ENCODE assay signal across 1 cellular context in the genomic region with DNA sequence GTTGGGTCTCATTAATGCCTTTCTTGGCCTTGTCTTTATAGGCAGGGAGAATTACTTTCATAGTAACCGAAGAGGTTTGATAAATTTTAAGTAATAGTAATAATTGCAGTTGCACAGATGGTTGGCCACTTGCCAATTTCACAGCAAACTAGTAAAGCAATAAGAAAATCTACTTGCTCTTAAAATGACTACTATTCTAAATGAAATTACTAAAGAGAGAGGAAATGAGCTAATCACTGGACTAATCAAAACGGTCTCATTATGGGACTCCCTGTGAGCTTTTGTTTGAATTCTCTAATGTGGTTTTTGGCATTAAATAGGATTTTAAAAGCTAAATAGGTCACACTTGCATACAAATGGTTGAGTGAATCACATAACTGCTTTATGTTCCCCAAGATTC.
TF ChIP-seq lines count a peak whose summit lies in the region.

No MANE protein-coding gene starts in this region.

TF ChIP-seq in SK-N-SH, 30 proteins besides CTCF, POLR2A, EP300 and RAD21 (continued from another document):
- TF ChIP-seq, protein P1, sequence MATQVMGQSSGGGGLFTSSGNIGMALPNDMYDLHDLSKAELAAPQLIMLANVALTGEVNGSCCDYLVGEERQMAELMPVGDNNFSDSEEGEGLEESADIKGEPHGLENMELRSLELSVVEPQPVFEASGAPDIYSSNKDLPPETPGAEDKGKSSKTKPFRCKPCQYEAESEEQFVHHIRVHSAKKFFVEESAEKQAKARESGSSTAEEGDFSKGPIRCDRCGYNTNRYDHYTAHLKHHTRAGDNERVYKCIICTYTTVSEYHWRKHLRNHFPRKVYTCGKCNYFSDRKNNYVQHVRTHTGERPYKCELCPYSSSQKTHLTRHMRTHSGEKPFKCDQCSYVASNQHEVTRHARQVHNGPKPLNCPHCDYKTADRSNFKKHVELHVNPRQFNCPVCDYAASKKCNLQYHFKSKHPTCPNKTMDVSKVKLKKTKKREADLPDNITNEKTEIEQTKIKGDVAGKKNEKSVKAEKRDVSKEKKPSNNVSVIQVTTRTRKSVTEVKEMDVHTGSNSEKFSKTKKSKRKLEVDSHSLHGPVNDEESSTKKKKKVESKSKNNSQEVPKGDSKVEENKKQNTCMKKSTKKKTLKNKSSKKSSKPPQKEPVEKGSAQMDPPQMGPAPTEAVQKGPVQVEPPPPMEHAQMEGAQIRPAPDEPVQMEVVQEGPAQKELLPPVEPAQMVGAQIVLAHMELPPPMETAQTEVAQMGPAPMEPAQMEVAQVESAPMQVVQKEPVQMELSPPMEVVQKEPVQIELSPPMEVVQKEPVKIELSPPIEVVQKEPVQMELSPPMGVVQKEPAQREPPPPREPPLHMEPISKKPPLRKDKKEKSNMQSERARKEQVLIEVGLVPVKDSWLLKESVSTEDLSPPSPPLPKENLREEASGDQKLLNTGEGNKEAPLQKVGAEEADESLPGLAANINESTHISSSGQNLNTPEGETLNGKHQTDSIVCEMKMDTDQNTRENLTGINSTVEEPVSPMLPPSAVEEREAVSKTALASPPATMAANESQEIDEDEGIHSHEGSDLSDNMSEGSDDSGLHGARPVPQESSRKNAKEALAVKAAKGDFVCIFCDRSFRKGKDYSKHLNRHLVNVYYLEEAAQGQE (IDR thresholded peaks at IDR 0.05; ENCODE audit: low read depth, low read length): no peak
- TF ChIP-seq FOXJ3 (CRISPR knock-in tag; IDR thresholded peaks at IDR 0.05) (no peak), GATA2 (CRISPR knock-in tag; IDR thresholded peaks at IDR 0.05) (no peak), ELF1 (IDR thresholded peaks at IDR 0.05) (no peak), TEAD4 (IDR thresholded peaks at IDR 0.05; ENCODE audit: borderline replicate concordance, insufficient read depth) (no peak), RFX5 (IDR thresholded peaks at IDR 0.05; ENCODE audit: low read length) (no peak)
